In genomic region chr1:37481289-37482003, GRCh38 we compare ENCODE assay signal across 10 cellular contexts. TPM values are rescaled to one million over a fixed set of nuclear protein-coding genes. Genes with fewer than 3 reads are reported as not detected.
DNase-seq lines count a peak whose midpoint lies in the region; ATAC-seq, FAIRE-seq and TF ChIP-seq lines count a peak whose summit lies in the region.
"Had no signal": no experiment of that assay in that cellular context is flagged by ENCODE, and none has a peak within 500 bp of the region (broad histone marks: within the 10 kb centered on the region; RNA-seq: fewer than 3 reads in every experiment).

No MANE protein-coding gene starts in this region.

- CTCF ChIA-PET in activated CD4-positive, alpha-beta T cell treated with anti-CD3 and anti-CD28 coated beads, Interleukin-2, amount 10 ng/mL, durations not matched to agents 7 days and 5 days (lab: Charles Lee) = interaction anchor here (0.6 to 1.6 kb wide), 5 partner anchors 24 to 528 kb away, joined by 3 to 4 read pairs (median 4); partner anchors contain the start of gene CDCA8

- peaks cover 38% of the 10 kb centered on the region for H3K4me1 Mint-ChIP-seq in activated CD4-positive, alpha-beta T cell treated with anti-CD3 and anti-CD28 coated beads, Interleukin-2, amount 10 ng/mL, durations not matched to agents 7 days and 5 days
- H3K4me1 Mint-ChIP-seq in effector memory CD8-positive, alpha-beta T cell (ENCODE audit: low read depth in 2 of 2) = peaks cover 49 to 59% of the 10 kb centered on the region in 2 donors

- H3K36me3 Mint-ChIP-seq in activated CD4-positive, alpha-beta T cell treated with anti-CD3 and anti-CD28 coated beads, Interleukin-2, amount 10 ng/mL, durations not matched to agents 7 days and 5 days (ENCODE audit: low read depth) = peaks cover 66% of the 10 kb centered on the region
- peaks cover 98% of the 10 kb centered on the region for H3K36me3 Mint-ChIP-seq in effector memory CD8-positive, alpha-beta T cell (ENCODE audit: insufficient read depth)

- H3K4me3 Mint-ChIP-seq in activated CD4-positive, alpha-beta T cell treated with anti-CD3 and anti-CD28 coated beads, Interleukin-2, amount 10 ng/mL, durations not matched to agents 7 days and 5 days = no peak overlapping the region
- H3K4me3 Mint-ChIP-seq in effector memory CD8-positive, alpha-beta T cell = peak overlapping the region; percentile 38 to 92

- no peaks in the 10 kb centered on the region for H3K9me3 Mint-ChIP-seq in activated CD4-positive, alpha-beta T cell treated with anti-CD3 and anti-CD28 coated beads, Interleukin-2, amount 10 ng/mL, durations not matched to agents 7 days and 5 days
- H3K9me3 Mint-ChIP-seq in effector memory CD8-positive, alpha-beta T cell = no peaks in the 10 kb centered on the region

- peak overlapping the region; percentile 70 for H3K27ac Mint-ChIP-seq in activated CD4-positive, alpha-beta T cell treated with anti-CD3 and anti-CD28 coated beads, Interleukin-2, amount 10 ng/mL, durations not matched to agents 7 days and 5 days
- peak overlapping the region; percentile 91 to 99 for H3K27ac Mint-ChIP-seq in effector memory CD8-positive, alpha-beta T cell

- POLR2A ChIA-PET in activated CD4-positive, alpha-beta T cell treated with anti-CD3 and anti-CD28 coated beads, Interleukin-2, amount 10 ng/mL, durations not matched to agents 7 days and 5 days (lab: Charles Lee) = interaction anchor here (0.6 kb wide), 1 partner anchor 21 kb away, joined by 6 read pairs; no protein-coding TSS in a partner anchor

- no peak for ATAC-seq in GM18505 (IDR thresholded peaks at IDR 0.05; ENCODE audit: unreplicated experiment)
- no peak for ATAC-seq in effector memory CD8-positive, alpha-beta T cell (replicated peaks)
- ATAC-seq in GM18511 (IDR thresholded peaks at IDR 0.05; ENCODE audit: unreplicated experiment) = no peak

- DNase-seq in activated CD4-positive, alpha-beta T cell treated with anti-CD3 and anti-CD28 coated beads, Interleukin-2, amount 10 ng/mL, durations not matched to agents 7 days and 5 days = no peak
- peak in 2 of 3 experiments; percentile 9 to 14 for DNase-seq in effector memory CD8-positive, alpha-beta T cell
- peak; percentile 32 to 34 for DNase-seq in stimulated activated CD4-positive, alpha-beta T cell treated with anti-CD3 and anti-CD28 coated beads, Interleukin-2, amount 100 ng/mL, for 48 hours
- DNase-seq in D721Med (ENCODE audit: insufficient read length, low spot score) = no peak
- DNase-seq in NCI-H1092 treated with DMSO at 0.1 percent for 48 hours (lab: John Stamatoyannopoulos, UW) = no peak
- DNase-seq in AG20443 (ENCODE audit: low spot score) = no peak
- DNase-seq: NK-92 treated with Interleukin-12 subunit alpha and Interleukin-12 subunit beta, amount 100 ng/mL, for 24 hours; nucleus accumbens had no signal

- no peaks in the 10 kb centered on the region for H3K27me3 Mint-ChIP-seq in activated CD4-positive, alpha-beta T cell treated with anti-CD3 and anti-CD28 coated beads, Interleukin-2, amount 10 ng/mL, durations not matched to agents 7 days and 5 days
- no peaks in the 10 kb centered on the region for H3K27me3 Mint-ChIP-seq in effector memory CD8-positive, alpha-beta T cell

- TF ChIP-seq CTCF in D721Med (IDR thresholded peaks at IDR 0.05; ENCODE audit: insufficient read depth, missing control alignments) = no peak

- peak; percentile 32 for TF ChIP-seq POLR2A in GM18505 (IDR thresholded peaks at IDR 0.05; ENCODE audit: borderline replicate concordance, extremely low read depth, insufficient read depth, insufficient read length)

- no peak for FAIRE-seq in D721Med (lab: Jason Lieb, UNC)

RNA-seq across cellular contexts. Expression of gene ZC3H12A, which starts 7.1 kb away (rescaled TPM):
- total RNA-seq in activated CD4-positive, alpha-beta T cell treated with anti-CD3 and anti-CD28 coated beads, Interleukin-2, amount 10 ng/mL, durations not matched to agents 7 days and 5 days = 10 to 100 TPM; 16.8 to 21.9 TPM

RNA-seq across cellular contexts. Expression of gene MEAF6, which starts 33.1 kb away (rescaled TPM):
- 10 to 100 TPM; 68.8 to 75.6 TPM for total RNA-seq in activated CD4-positive, alpha-beta T cell treated with anti-CD3 and anti-CD28 coated beads, Interleukin-2, amount 10 ng/mL, durations not matched to agents 7 days and 5 days

Comparison
In these comparisons a context has a peak if more than half of its experiments do, and no peak if none do; other contexts are left out.
1. DNase-seq: peak in effector memory CD8-positive, alpha-beta T cell (2 of 3) and stimulated activated CD4-positive, alpha-beta T cell treated with anti-CD3 and anti-CD28 coated beads, Interleukin-2, amount 100 ng/mL, for 48 hours (2 of 2); none in activated CD4-positive, alpha-beta T cell treated with anti-CD3 and anti-CD28 coated beads, Interleukin-2, amount 10 ng/mL, durations not matched to agents 7 days and 5 days (single experiment), D721Med (single experiment), NCI-H1092 treated with DMSO at 0.1 percent for 48 hours (single experiment) and AG20443 (single experiment).